Comparison of ENCODE assay signal across 7 cellular contexts in the genomic region with DNA sequence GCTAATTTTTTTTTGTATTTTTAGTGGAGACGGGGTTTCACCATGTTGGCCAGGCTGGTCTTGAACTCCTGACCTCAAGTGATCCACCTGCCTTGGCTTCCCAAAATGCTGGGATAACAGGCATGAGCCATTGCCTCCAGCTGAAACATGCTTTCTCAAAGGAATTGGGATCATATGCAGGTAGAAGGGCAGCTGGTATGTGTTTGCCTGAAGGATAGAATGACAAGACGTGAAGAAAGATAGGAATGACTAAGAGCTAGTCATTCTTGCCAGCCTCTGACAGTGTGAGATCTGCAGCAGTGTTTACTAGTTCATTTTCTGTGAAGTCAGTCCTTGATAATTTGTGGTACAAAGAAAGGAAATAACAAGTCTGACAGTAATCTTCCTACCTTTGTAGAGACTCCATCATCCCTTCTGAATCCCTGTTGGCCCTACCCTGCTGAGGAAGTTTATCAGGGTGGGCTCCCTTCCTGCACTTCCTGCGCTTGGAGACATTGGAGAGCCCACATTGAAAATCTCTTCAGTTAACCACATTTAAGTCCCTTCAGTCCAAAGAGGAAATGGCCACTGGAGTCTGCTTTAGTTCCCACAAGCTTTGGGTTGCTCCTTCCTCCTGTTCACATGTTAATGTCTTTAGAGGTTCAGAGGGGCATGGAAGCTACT. TPM values are rescaled to one million over a fixed set of nuclear protein-coding genes. Genes with fewer than 3 reads are reported as not detected.
A peak's percentile ranks its signal among the peaks of the same experiment; 100 is the strongest.
DNase-seq lines count a peak whose midpoint lies in the region; ATAC-seq and TF ChIP-seq lines count a peak whose summit lies in the region.

No MANE protein-coding gene starts in this region.

- no peaks in the 10 kb centered on the region for H3K27me3 ChIP-seq in colonic mucosa
- no peaks in the 10 kb centered on the region for H3K27me3 ChIP-seq in naive thymus-derived CD4-positive, alpha-beta T cell (ENCODE audit: control insufficient read depth in 2 of 2, insufficient read depth in 2 of 2, low read length in 2 of 2)

- H3K9me3 Mint-ChIP-seq in naive thymus-derived CD4-positive, alpha-beta T cell, result no peaks in the 10 kb centered on the region

- no peaks in the 10 kb centered on the region for H3K36me3 ChIP-seq in colonic mucosa
- H3K36me3 ChIP-seq in naive thymus-derived CD4-positive, alpha-beta T cell (ENCODE audit: control insufficient read depth in 2 of 3, insufficient read depth in 3 of 3, low read length in 3 of 3), result peaks cover 5 to 18% (median 18%) of the 10 kb centered on the region in 3 experiments

- no peaks in the 10 kb centered on the region for H3K9me3 ChIP-seq in colonic mucosa
- no peaks in the 10 kb centered on the region for H3K9me3 ChIP-seq in naive thymus-derived CD4-positive, alpha-beta T cell (ENCODE audit: control insufficient read depth in 2 of 3, low read length in 3 of 3)

- no peak for TF ChIP-seq CTCF in colonic mucosa (IDR thresholded peaks at IDR 0.05)

- intact Hi-C loops in colonic mucosa (cut with DNase I), result no loop called here
- intact Hi-C loops in naive thymus-derived CD4-positive, alpha-beta T cell (cut with micrococcal nuclease), result loop anchor here (2.0 to 5.0 kb wide), 2 partner anchors 14 to 603 kb away; a partner anchor contains a TSS

- CTCF ChIA-PET in naive thymus-derived CD4-positive, alpha-beta T cell (lab: Charles Lee), result interaction anchor here (0.6 to 2.5 kb wide), 4 partner anchors 17 to 219 kb away, joined by 3 to 14 read pairs (median 4); no protein-coding TSS in a partner anchor

- peaks cover 61 to 80% (median 76%) of the 10 kb centered on the region in 7 donors for H3K4me1 Mint-ChIP-seq in naive thymus-derived CD4-positive, alpha-beta T cell

- H3K9ac ChIP-seq in colonic mucosa (ENCODE audit: low read depth in 2 of 2, low read length in 2 of 2), result peak overlapping the region in 1 of 2 donors; percentile 37

- no peak overlapping the region for H3K4me3 ChIP-seq in colonic mucosa
- H3K4me3 ChIP-seq in naive thymus-derived CD4-positive, alpha-beta T cell (ENCODE audit: low read length), result peak overlapping the region; percentile 28

- POLR2A ChIA-PET in naive thymus-derived CD4-positive, alpha-beta T cell (lab: Charles Lee), result interaction anchor here (0.7 to 3.4 kb wide), 9 partner anchors 14 to 267 kb away, joined by 3 to 14 read pairs (median 4); a partner anchor contains a TSS

- H3K27ac Mint-ChIP-seq in naive thymus-derived CD4-positive, alpha-beta T cell, result peak overlapping the region; percentile 89 to 98 (median 96)

- peak overlapping the region; percentile 54 to 88 (median 72) for H3K4me3 Mint-ChIP-seq in naive thymus-derived CD4-positive, alpha-beta T cell

- peaks cover 9 to 56% (median 20%) of the 10 kb centered on the region in 5 donors for H3K36me3 Mint-ChIP-seq in naive thymus-derived CD4-positive, alpha-beta T cell

- peaks cover 29% of the 10 kb centered on the region for H3K4me1 ChIP-seq in colonic mucosa
- H3K4me1 ChIP-seq in naive thymus-derived CD4-positive, alpha-beta T cell (ENCODE audit: control insufficient read depth in 2 of 2, insufficient read depth in 2 of 2, low read length in 2 of 2), result peaks cover 57 to 63% of the 10 kb centered on the region in 2 donors

- ATAC-seq in naive thymus-derived CD4-positive, alpha-beta T cell, result peak; percentile 71
- ATAC-seq in GM21723 (IDR thresholded peaks at IDR 0.05; ENCODE audit: unreplicated experiment) (no peak), HG02938 (IDR thresholded peaks at IDR 0.05; ENCODE audit: unreplicated experiment) (no peak)

- peak; percentile 60 for DNase-seq in H4 (ENCODE audit: low spot score)
- peak; percentile 42 for DNase-seq in RKO (ENCODE audit: low spot score)
- DNase-seq in colonic mucosa, result no peak
- DNase-seq in naive thymus-derived CD4-positive, alpha-beta T cell, result peak in 7 of 9 donors; percentile 37 to 59 (median 53)
- no peak for DNase-seq in 8988T

- H3K27me3 Mint-ChIP-seq in naive thymus-derived CD4-positive, alpha-beta T cell, result no peaks in the 10 kb centered on the region

- peak overlapping the region; percentile 92 for H3K27ac ChIP-seq in colonic mucosa
- peak overlapping the region; percentile 27 for H3K27ac ChIP-seq in naive thymus-derived CD4-positive, alpha-beta T cell (ENCODE audit: low read depth, low read length)

RNA-seq across cellular contexts. Expression of a gene that starts 14.7 kb away (rescaled TPM):
- 11.1 and 16.9 TPM in 2 replicates for total RNA-seq in H4 (2014; rRNA removed; shearing (Covaris generic))
- 100 to 1,000 TPM in 1 of 2 donors, 10 to 100 TPM in 1; 90.1 to 126 TPM for total RNA-seq in colonic mucosa
- total RNA-seq in naive thymus-derived CD4-positive, alpha-beta T cell, result 100 to 1,000 TPM; 168 to 253 (median 185) TPM
- 10 to 100 TPM; 63.9 to 95.7 TPM for polyA plus RNA-seq in naive thymus-derived CD4-positive, alpha-beta T cell

RNA-seq across cellular contexts. Expression of a gene that starts 52.3 kb away (rescaled TPM):
- 1.0 and 1.2 TPM in 2 replicates for total RNA-seq in H4 (2014; rRNA removed; shearing (Covaris generic))
- 10 to 100 TPM; 28.0 to 52.3 TPM for total RNA-seq in colonic mucosa
- total RNA-seq in naive thymus-derived CD4-positive, alpha-beta T cell, result 10 to 100 TPM; 29.0 to 49.8 (median 42.9) TPM
- 10 to 100 TPM; 15.9 to 18.9 TPM for polyA plus RNA-seq in naive thymus-derived CD4-positive, alpha-beta T cell

RNA-seq across cellular contexts. Expression of a gene that starts 58.9 kb away (rescaled TPM):
- total RNA-seq in H4 (2014; rRNA removed; shearing (Covaris generic)), result 136 and 151 TPM in 2 replicates
- total RNA-seq in colonic mucosa, result 100 to 1,000 TPM; 159 to 199 TPM
- 100 to 1,000 TPM in 1 of 5 experiments, 10 to 100 TPM in 4; 18.3 to 109 (median 38.3) TPM for total RNA-seq in naive thymus-derived CD4-positive, alpha-beta T cell
- polyA plus RNA-seq in naive thymus-derived CD4-positive, alpha-beta T cell, result 100 to 1,000 TPM; 246 to 361 TPM

RNA-seq across cellular contexts. Expression of a gene that starts 59.2 kb away (rescaled TPM):
- 2.2 and 6.1 TPM in 2 replicates for total RNA-seq in H4 (2014; rRNA removed; shearing (Covaris generic))
- 10 to 100 TPM; 23.9 to 52.6 TPM for total RNA-seq in colonic mucosa
- 10 to 100 TPM; 34.8 to 38.3 (median 36.1) TPM for total RNA-seq in naive thymus-derived CD4-positive, alpha-beta T cell
- polyA plus RNA-seq in naive thymus-derived CD4-positive, alpha-beta T cell, result 10 to 100 TPM; 20.8 to 27.0 TPM

Comparison
In these comparisons a context has a peak if more than half of its experiments do, and no peak if none do; other contexts are left out.
1. DNase-seq: peak in H4 (single experiment), RKO (single experiment) and naive thymus-derived CD4-positive, alpha-beta T cell (7 of 9); none in colonic mucosa (single experiment) and 8988T (single experiment).
2. RNA of a gene that starts 52.3 kb away (total RNA-seq): 28.0 to 52.3 TPM in colonic mucosa and 29.0 to 49.8 TPM in naive thymus-derived CD4-positive, alpha-beta T cell; 1.0 to 1.2 TPM in H4; every median in the first group is over 10 times any median in the second.